In the genomic region with DNA sequence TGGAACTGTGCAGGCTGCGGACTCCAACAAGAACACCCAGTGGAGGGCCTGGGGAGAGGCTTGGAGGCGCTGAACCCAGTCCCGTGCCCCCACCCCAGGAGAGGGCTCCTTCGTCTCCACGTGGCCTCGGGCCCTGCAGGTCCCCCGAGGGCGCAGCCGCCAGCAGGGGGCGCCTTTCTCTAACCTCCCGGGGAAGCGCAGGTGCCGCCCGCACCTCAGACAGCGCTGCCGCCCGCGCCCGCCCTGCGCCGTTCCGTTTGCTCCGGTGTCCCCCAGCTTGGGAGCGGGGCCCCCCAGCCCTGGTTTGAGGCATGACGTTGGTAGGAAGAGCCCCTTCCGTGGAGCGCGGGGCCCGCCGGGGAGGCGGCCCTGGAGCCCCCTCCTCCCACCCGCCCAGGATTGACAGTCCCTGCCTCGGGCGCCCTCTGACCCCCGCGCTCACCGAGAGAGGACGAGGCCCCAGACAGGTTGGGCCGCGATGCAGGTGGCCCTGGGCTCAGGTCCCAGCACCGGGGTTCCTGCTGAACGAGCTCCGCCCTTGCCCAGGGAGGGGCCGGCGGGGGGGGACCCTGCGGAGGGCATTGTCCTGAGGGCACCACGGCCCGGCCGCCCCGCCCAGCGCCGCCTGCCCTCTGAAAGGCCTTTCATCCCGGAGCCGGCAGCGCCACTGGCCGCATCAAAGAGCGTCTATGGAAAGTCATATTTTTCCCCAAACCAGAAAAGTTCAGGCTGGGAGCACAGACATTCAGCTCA, we compare ENCODE assay signal across 8 cellular contexts. TPM values are rescaled to one million over a fixed set of nuclear protein-coding genes. Genes with fewer than 3 reads are reported as not detected.
DNase-seq lines count a peak whose midpoint lies in the region; ATAC-seq and TF ChIP-seq lines count a peak whose summit lies in the region.

No MANE protein-coding gene starts in this region.

- H2AFZ ChIP-seq in parathyroid adenoma: peak overlapping the region; percentile 81

- H3K4me1 ChIP-seq in HAP-1 (no peaks in the 10 kb centered on the region; the same call in 1 of the 2 replicates), parathyroid adenoma (no peaks in the 10 kb centered on the region), thoracic aorta (ENCODE audit: control insufficient read depth in 1 of 2, low read depth in 2 of 2) (peaks cover 7 to 10% of the 10 kb centered on the region in 2 donors)

- H3K4me3 ChIP-seq in AG10803 (ENCODE audit: low read length) (no peak overlapping the region), HAP-1 (peak overlapping the region; percentile 23), parathyroid adenoma (ENCODE audit: low read depth, low read length) (peak overlapping the region; percentile 40), thoracic aorta (peak overlapping the region; percentile 68)

- peak; percentile 58 for TF ChIP-seq CTCF in AG10803 (conservative IDR thresholded peaks at IDR 0.05; ENCODE audit: low read length)
- TF ChIP-seq CTCF in glutamatergic neuron (IDR thresholded peaks at IDR 0.05; ENCODE audit: partially characterized antibody, unreplicated experiment): peak; percentile 98
- peak; percentile 94 for TF ChIP-seq CTCF in parathyroid adenoma (IDR thresholded peaks at IDR 0.05)
- TF ChIP-seq CTCF in thoracic aorta (IDR thresholded peaks at IDR 0.05): peak; percentile 94

- H3K27ac Mint-ChIP-seq in glutamatergic neuron (ENCODE audit: unreplicated experiment): no peak overlapping the region

- DNase-seq in AG10803 (ENCODE audit: low read depth) (peak; percentile 24), HAP-1 (ENCODE audit: low spot score in 2 of 2) (peak; percentile 30 to 89), SK-MEL-5 (ENCODE audit: low read depth, low spot score) (peak; percentile 54), glutamatergic neuron (peak; percentile 91), thoracic aorta (ENCODE audit: low spot score) (peak; percentile 31)
- peak; percentile 92 for DNase-seq in activated naive CD4-positive, alpha-beta T cell treated with Interleukin-2 at 50 U/mL for 16 hours

- peak overlapping the region; percentile 83 for H3K4me2 ChIP-seq in parathyroid adenoma (ENCODE audit: low read length)

- H3K4me3 Mint-ChIP-seq in glutamatergic neuron (ENCODE audit: unreplicated experiment): no peak overlapping the region

- peaks cover 15% of the 10 kb centered on the region for H3K27me3 Mint-ChIP-seq in glutamatergic neuron (ENCODE audit: unreplicated experiment)

- peaks cover 15% of the 10 kb centered on the region for H3K9me3 Mint-ChIP-seq in glutamatergic neuron (ENCODE audit: unreplicated experiment)

- in situ Hi-C loops in HAP-1 (cut with MboI; ENCODE audit: low sequenced_read_pairs): no loop called here
- in situ Hi-C loops in SK-MEL-5 (cut with HindIII; ENCODE audit: low pct_unique_long_range_greater_than_20kb, low sequenced_read_pairs): no loop called here

- ATAC-seq in thoracic aorta (ENCODE audit: insufficient number of reproducible peaks, low FRiP score, low read depth): peak; percentile 61
- no peak for ATAC-seq in HG02610 (IDR thresholded peaks at IDR 0.05; ENCODE audit: unreplicated experiment)

- H3K4me1 Mint-ChIP-seq in glutamatergic neuron (ENCODE audit: low read depth, unreplicated experiment): no peaks in the 10 kb centered on the region

- no peak overlapping the region for H3K27ac ChIP-seq in parathyroid adenoma
- H3K27ac ChIP-seq in thoracic aorta: no peak overlapping the region

- no peaks in the 10 kb centered on the region for H3K79me2 ChIP-seq in parathyroid adenoma

- H3K27me3 ChIP-seq in HAP-1 (ENCODE audit: low read depth): no peaks in the 10 kb centered on the region
- no peaks in the 10 kb centered on the region for H3K27me3 ChIP-seq in parathyroid adenoma (ENCODE audit: control insufficient read depth, insufficient read depth, low read length)
- no peaks in the 10 kb centered on the region for H3K27me3 ChIP-seq in thoracic aorta (replicated peaks; ENCODE audit: insufficient read depth)

- no peak overlapping the region for H3K9ac ChIP-seq in parathyroid adenoma

- H3K36me3 ChIP-seq in HAP-1 (replicated peaks) (no peaks in the 10 kb centered on the region), parathyroid adenoma (ENCODE audit: control insufficient read depth, insufficient read depth, low read length) (no peaks in the 10 kb centered on the region), thoracic aorta (no peaks in the 10 kb centered on the region)

- H3K9me3 ChIP-seq in HAP-1 (0 out of 2 replicates have a peak, but pooled peaks cover 2% of the 10 kb centered on the region), parathyroid adenoma (ENCODE audit: control insufficient read depth, low read length) (no peaks in the 10 kb centered on the region), thoracic aorta (no peaks in the 10 kb centered on the region)

- H3K36me3 Mint-ChIP-seq in glutamatergic neuron (ENCODE audit: unreplicated experiment): no peaks in the 10 kb centered on the region

RNA-seq across cellular contexts. Expression of gene FOXL3, which starts 42.9 kb away (rescaled TPM):
- total RNA-seq in SK-MEL-5 (2014; rRNA removed; shearing (Covaris generic)): not detected in 2 replicates
- not detected in 2 replicates for polyA plus RNA-seq in SK-MEL-5 (2015; cell fraction: cytosol; rRNA removed)
- polyA plus RNA-seq in SK-MEL-5 (2015; cell fraction: nucleus; rRNA removed): not detected in 2 replicates
- total RNA-seq in glutamatergic neuron (ENCODE audit: unreplicated experiment) (not detected), thoracic aorta (not detected)

Comparison
In these comparisons a context has a peak if more than half of its experiments do, and no peak if none do; other contexts are left out.
1. DNase-seq: peak in every context shown above with its lines; median percentile 92 in activated naive CD4-positive, alpha-beta T cell treated with Interleukin-2 at 50 U/mL for 16 hours; 91 in glutamatergic neuron; 60 in HAP-1; 54 in SK-MEL-5; 31 in thoracic aorta; 24 in AG10803.